13 cellular contexts compared by ENCODE assay signal in genomic region chr18:74540689-74541421, GRCh38.
DNase-seq lines count a peak whose midpoint lies in the region; ATAC-seq and TF ChIP-seq lines count a peak whose summit lies in the region.
"Had no signal": no experiment of that assay in that cellular context is flagged by ENCODE, and none has a peak within 500 bp of the region (broad histone marks: within the 10 kb centered on the region; RNA-seq: fewer than 3 reads in every experiment).

No MANE protein-coding gene starts in this region.

- ATAC-seq in effector memory CD8-positive, alpha-beta T cell (replicated peaks), result peak; percentile 88
- ATAC-seq: activated CD4-positive, alpha-beta T cell treated with anti-CD3 and anti-CD28 coated beads for 36 hours; gastroesophageal sphincter had no signal

- DNase-seq in HCEC 1CT (peak; percentile 26), NCI-H345 treated with DMSO at 0.1 percent for 48 hours (lab: John Stamatoyannopoulos, UW; ENCODE audit: unreplicated experiment) (peak; percentile 7), HuH-7.5 (ENCODE audit: low spot score) (no peak), GM10266 (ENCODE audit: extremely low spot score) (no peak), D341Med (ENCODE audit: low spot score) (no peak), germinal center (ENCODE audit: low spot score) (no peak)
- DNase-seq in effector memory CD8-positive, alpha-beta T cell, result peak in 2 of 3 experiments; percentile 6 to 21
- DNase-seq: activated CD4-positive, alpha-beta T cell treated with anti-CD3 and anti-CD28 coated beads for 36 hours; aorta had no signal

- TF ChIP-seq CTCF in nephron (IDR thresholded peaks at IDR 0.05; ENCODE audit: unreplicated experiment in 3 of 3) (no peak), GM10266 (IDR thresholded peaks at IDR 0.05; ENCODE audit: control insufficient read depth, insufficient read depth, low read depth, missing control alignments) (no peak)

- peak overlapping the region; percentile 50 to 58 for H3K4me3 Mint-ChIP-seq in effector memory CD8-positive, alpha-beta T cell
- H3K4me3 Mint-ChIP-seq in nephron, result no peak overlapping the region
- H3K4me3 Mint-ChIP-seq: activated CD4-positive, alpha-beta T cell treated with anti-CD3 and anti-CD28 coated beads for 36 hours; activated T-helper 1 cell treated with anti-CD3 and anti-CD28 coated beads, Interleukin-12 subunit alpha, Interleukin-12 subunit beta, Interleukin-2, Interleukin-4 antibody, amounts not matched to agents 30 ng/mL and 10 ng/mL and 1 ng/mL, durations not matched to agents 14 hours and 24 hours and 36 hours; T-helper 2 cell treated with Interferon-gamma antibody and Interleukin-4, amounts not matched to agents 5 μg/mL and 100 μg/mL, for 36 hours had no signal

- H3K27ac Mint-ChIP-seq in effector memory CD8-positive, alpha-beta T cell, result peak overlapping the region; percentile 69 to 76
- H3K27ac Mint-ChIP-seq in nephron, result peak overlapping the region; percentile 80 to 87 (median 84)
- H3K27ac Mint-ChIP-seq: activated CD4-positive, alpha-beta T cell treated with anti-CD3 and anti-CD28 coated beads for 36 hours; activated T-helper 1 cell treated with anti-CD3 and anti-CD28 coated beads, Interleukin-12 subunit alpha, Interleukin-12 subunit beta, Interleukin-2, Interleukin-4 antibody, amounts not matched to agents 30 ng/mL and 10 ng/mL and 1 ng/mL, durations not matched to agents 14 hours and 24 hours and 36 hours; T-helper 2 cell treated with Interferon-gamma antibody and Interleukin-4, amounts not matched to agents 5 μg/mL and 100 μg/mL, for 36 hours had no signal

- H3K36me3 Mint-ChIP-seq in effector memory CD8-positive, alpha-beta T cell (ENCODE audit: insufficient read depth), result no peaks in the 10 kb centered on the region
- H3K36me3 Mint-ChIP-seq in nephron (ENCODE audit: low read depth), result no peaks in the 10 kb centered on the region

- H3K9me3 Mint-ChIP-seq in effector memory CD8-positive, alpha-beta T cell, result no peaks in the 10 kb centered on the region
- peaks cover 10% of the 10 kb centered on the region for H3K9me3 Mint-ChIP-seq in nephron
- H3K9me3 Mint-ChIP-seq: activated T-helper 1 cell treated with anti-CD3 and anti-CD28 coated beads, Interleukin-12 subunit alpha, Interleukin-12 subunit beta, Interleukin-2, Interleukin-4 antibody, amounts not matched to agents 30 ng/mL and 10 ng/mL and 1 ng/mL, durations not matched to agents 14 hours and 24 hours and 36 hours; T-helper 2 cell treated with Interferon-gamma antibody and Interleukin-4, amounts not matched to agents 5 μg/mL and 100 μg/mL, for 36 hours had no signal

- peaks cover 0 to 7% of the 10 kb centered on the region in 2 donors for H3K4me1 Mint-ChIP-seq in effector memory CD8-positive, alpha-beta T cell (ENCODE audit: low read depth in 2 of 2)
- peaks cover 6% of the 10 kb centered on the region for H3K4me1 Mint-ChIP-seq in nephron
- H3K4me1 Mint-ChIP-seq: activated CD4-positive, alpha-beta T cell treated with anti-CD3 and anti-CD28 coated beads for 36 hours had no signal

- peaks cover 0 to 16% of the 10 kb centered on the region in 2 donors for H3K27me3 Mint-ChIP-seq in effector memory CD8-positive, alpha-beta T cell
- H3K27me3 Mint-ChIP-seq in nephron (ENCODE audit: low read depth), result no peaks in the 10 kb centered on the region
- H3K27me3 Mint-ChIP-seq: activated CD4-positive, alpha-beta T cell treated with anti-CD3 and anti-CD28 coated beads for 36 hours had no signal

Comparison
In these comparisons a context has a peak if more than half of its experiments do, and no peak if none do; other contexts are left out.
1. DNase-seq: peak in HCEC 1CT (single experiment), NCI-H345 treated with DMSO at 0.1 percent for 48 hours (single experiment) and effector memory CD8-positive, alpha-beta T cell (2 of 3); none in HuH-7.5 (single experiment), GM10266 (single experiment), D341Med (single experiment) and germinal center (single experiment).
2. H3K4me3 Mint-ChIP-seq: peak in effector memory CD8-positive, alpha-beta T cell (2 of 2); none in nephron (0 of 3).